In genomic region chrX:148930330-148930729, GRCh38 we compare ENCODE assay signal across 18 cellular contexts.
DNase-seq lines count a peak whose midpoint lies in the region; ATAC-seq, FAIRE-seq and TF ChIP-seq lines count a peak whose summit lies in the region.
"Had no signal": no experiment of that assay in that cellular context is flagged by ENCODE, and none has a peak within 500 bp of the region (broad histone marks: within the 10 kb centered on the region; RNA-seq: fewer than 3 reads in every experiment).

No MANE protein-coding gene starts in this region.

- TF ChIP-seq CTCF in bronchial epithelial cell (IDR thresholded peaks at IDR 0.05; ENCODE audit: insufficient read depth, low read length, severe bottlenecking), result no peak

- H3K4me1 ChIP-seq in naive thymus-derived CD4-positive, alpha-beta T cell (ENCODE audit: control insufficient read depth in 2 of 2, insufficient read depth in 2 of 2, low read length in 2 of 2), result no peaks in the 10 kb centered on the region
- H3K4me1 ChIP-seq: A549 had no signal

- peak; percentile 29 for ATAC-seq in naive thymus-derived CD4-positive, alpha-beta T cell
- no peak for ATAC-seq in stimulated activated memory B cell treated with anti-CD40 and anti-IgM and Interleukin-4, amounts not matched to agents 10 μg/mL and 1 μg/mL and 100 μg/mL, for 72 hours
- ATAC-seq: A549 had no signal

- no peaks in the 10 kb centered on the region for H3K36me3 ChIP-seq in bronchial epithelial cell (ENCODE audit: control insufficient read depth, insufficient read depth, low read length)
- H3K36me3 ChIP-seq in naive thymus-derived CD4-positive, alpha-beta T cell (ENCODE audit: control insufficient read depth in 2 of 3, insufficient read depth in 3 of 3, low read length in 3 of 3), result no peaks in the 10 kb centered on the region

- POLR2A ChIA-PET in naive thymus-derived CD4-positive, alpha-beta T cell (lab: Charles Lee), result no interaction called here

- H3K4me3 ChIP-seq in bronchial epithelial cell (ENCODE audit: low read depth, low read length), result no peak overlapping the region
- no peak overlapping the region for H3K4me3 ChIP-seq in naive thymus-derived CD4-positive, alpha-beta T cell (ENCODE audit: low read length)
- H3K4me3 ChIP-seq: A549 had no signal

- no peaks in the 10 kb centered on the region for H3K27me3 Mint-ChIP-seq in naive thymus-derived CD4-positive, alpha-beta T cell
- H3K27me3 Mint-ChIP-seq in stimulated activated memory B cell treated with anti-CD40 and anti-IgM and Interleukin-4, amounts not matched to agents 10 μg/mL and 1 μg/mL and 100 μg/mL, for 72 hours, result no peaks in the 10 kb centered on the region

- H3K27ac Mint-ChIP-seq in naive thymus-derived CD4-positive, alpha-beta T cell, result no peak overlapping the region
- no peak overlapping the region for H3K27ac Mint-ChIP-seq in stimulated activated memory B cell treated with anti-CD40 and anti-IgM and Interleukin-4, amounts not matched to agents 10 μg/mL and 1 μg/mL and 100 μg/mL, for 72 hours
- H3K27ac Mint-ChIP-seq: CD4-positive, alpha-beta memory T cell had no signal

- H3K36me3 Mint-ChIP-seq in naive thymus-derived CD4-positive, alpha-beta T cell, result no peaks in the 10 kb centered on the region
- no peaks in the 10 kb centered on the region for H3K36me3 Mint-ChIP-seq in stimulated activated memory B cell treated with anti-CD40 and anti-IgM and Interleukin-4, amounts not matched to agents 10 μg/mL and 1 μg/mL and 100 μg/mL, for 72 hours
- H3K36me3 Mint-ChIP-seq: CD4-positive, alpha-beta memory T cell had no signal

- no peak for FAIRE-seq in bronchial epithelial cell (lab: Jason Lieb, UNC)
- FAIRE-seq: A549, HTR-8/SVneo had no signal

- H3K27ac ChIP-seq in naive thymus-derived CD4-positive, alpha-beta T cell (ENCODE audit: low read depth, low read length), result no peak overlapping the region
- H3K27ac ChIP-seq: 22Rv1, A549, C4-2B had no signal

- H3K9me3 ChIP-seq in naive thymus-derived CD4-positive, alpha-beta T cell (ENCODE audit: control insufficient read depth in 2 of 3, low read length in 3 of 3), result no peaks in the 10 kb centered on the region
- H3K9me3 ChIP-seq: A549 had no signal

- intact Hi-C loops in naive thymus-derived CD4-positive, alpha-beta T cell (cut with micrococcal nuclease), result no loop called here

- CTCF ChIA-PET in naive thymus-derived CD4-positive, alpha-beta T cell (lab: Charles Lee), result no interaction called here

- no peak overlapping the region for H3K4me3 Mint-ChIP-seq in naive thymus-derived CD4-positive, alpha-beta T cell
- H3K4me3 Mint-ChIP-seq in stimulated activated memory B cell treated with anti-CD40 and anti-IgM and Interleukin-4, amounts not matched to agents 10 μg/mL and 1 μg/mL and 100 μg/mL, for 72 hours, result no peak overlapping the region

- no peaks in the 10 kb centered on the region for H3K9me3 Mint-ChIP-seq in naive thymus-derived CD4-positive, alpha-beta T cell
- H3K9me3 Mint-ChIP-seq in stimulated activated memory B cell treated with anti-CD40 and anti-IgM and Interleukin-4, amounts not matched to agents 10 μg/mL and 1 μg/mL and 100 μg/mL, for 72 hours, result no peaks in the 10 kb centered on the region

- H3K27me3 ChIP-seq in bronchial epithelial cell (ENCODE audit: control insufficient read depth, insufficient read depth, low read length), result no peaks in the 10 kb centered on the region
- no peaks in the 10 kb centered on the region for H3K27me3 ChIP-seq in naive thymus-derived CD4-positive, alpha-beta T cell (ENCODE audit: control insufficient read depth in 2 of 2, insufficient read depth in 2 of 2, low read length in 2 of 2)

- H3K4me1 Mint-ChIP-seq in naive thymus-derived CD4-positive, alpha-beta T cell, result no peaks in the 10 kb centered on the region
- no peaks in the 10 kb centered on the region for H3K4me1 Mint-ChIP-seq in stimulated activated memory B cell treated with anti-CD40 and anti-IgM and Interleukin-4, amounts not matched to agents 10 μg/mL and 1 μg/mL and 100 μg/mL, for 72 hours
- H3K4me1 Mint-ChIP-seq: CD4-positive, alpha-beta memory T cell had no signal

- DNase-seq in NCI-H1105 treated with DMSO at 0.1 percent for 48 hours (lab: John Stamatoyannopoulos, UW) (peak; percentile 42), NCI-H1105 (lab: John Stamatoyannopoulos, UW) (no peak), bronchial epithelial cell (ENCODE audit: low read depth) (peak; percentile 50), DMS53 treated with DMSO at 0.1 percent for 48 hours (lab: John Stamatoyannopoulos, UW; ENCODE audit: unreplicated experiment) (no peak), SHP77 (lab: John Stamatoyannopoulos, UW) (no peak)
- no peak for DNase-seq in naive thymus-derived CD4-positive, alpha-beta T cell
- DNase-seq: AML-193; CD4-positive, alpha-beta memory T cell; DMS153; DMS79 treated with DMSO at 0.1 percent for 48 hours; GF-D8; GOT3; H7 had no signal

Comparison
In these comparisons a context has a peak if more than half of its experiments do, and no peak if none do; other contexts are left out.
1. DNase-seq: peak in NCI-H1105 treated with DMSO at 0.1 percent for 48 hours (single experiment) and bronchial epithelial cell (single experiment); none in NCI-H1105 (single experiment), naive thymus-derived CD4-positive, alpha-beta T cell (0 of 9), DMS53 treated with DMSO at 0.1 percent for 48 hours (single experiment) and SHP77 (0 of 2).